27 cellular contexts compared by ENCODE assay signal in genomic region chr7:41053830-41054229, GRCh38.
DNase-seq lines count a peak whose midpoint lies in the region; ATAC-seq and TF ChIP-seq lines count a peak whose summit lies in the region.
"Had no signal": no experiment of that assay in that cellular context is flagged by ENCODE, and none has a peak within 500 bp of the region (broad histone marks: within the 10 kb centered on the region; RNA-seq: fewer than 3 reads in every experiment).

No MANE protein-coding gene starts in this region.

- H3K4me3 ChIP-seq in AG09309 (ENCODE audit: control insufficient read depth, low read depth, low read length): no peak overlapping the region
- no peak overlapping the region for H3K4me3 ChIP-seq in IMR-90 (ENCODE audit: insufficient read depth, low read depth, low read length)
- no peak overlapping the region for H3K4me3 ChIP-seq in choroid plexus epithelial cell (ENCODE audit: low read depth, low read length)
- H3K4me3 ChIP-seq: GM12878, Peyer's patch, tibial nerve had no signal

- no TSS peak for BruUV-seq in IMR-90 (replicated peaks; lab: Mats Ljungman, UMichigan)

- peak overlapping the region; percentile 93 for H2BK5ac ChIP-seq in IMR-90 (ENCODE audit: low read depth, low read length, poor library complexity, severe bottlenecking)

- POLR2A ChIA-PET in IMR-90 (lab: Charles Lee; ENCODE audit: unreplicated experiment): no interaction called here

- H4K20me1 ChIP-seq in IMR-90 (ENCODE audit: insufficient read depth, low read length): no peaks in the 10 kb centered on the region

- H3K56ac ChIP-seq in IMR-90 (ENCODE audit: extremely low read depth, insufficient read depth, low read length): peak overlapping the region; percentile 60; the same call in 1 of the 2 replicates

- TF ChIP-seq CTCF in AG09309 (IDR thresholded peaks at IDR 0.05; ENCODE audit: control insufficient read depth, insufficient read depth, low read depth, low read length, missing control alignments) (peak; percentile 29), IMR-90 (conservative IDR thresholded peaks at IDR 0.05; ENCODE audit: low read depth, low read length) (peak; percentile 41), choroid plexus epithelial cell (conservative IDR thresholded peaks at IDR 0.05; ENCODE audit: low read depth, low read length) (peak; percentile 32)

- dilution Hi-C loops in IMR-90 (cut with HindIII; ENCODE audit: low sequenced_read_pairs, unreplicated experiment): no loop called here

- intact Hi-C loops in IMR-90 (cut with micrococcal nuclease): loop anchor here (2.0 to 10.0 kb wide), 3 partner anchors 643 to 828 kb away; no protein-coding TSS in a partner anchor

- H3K36me3 ChIP-seq in IMR-90 (ENCODE audit: control insufficient read depth, insufficient read depth, low read length): no peaks in the 10 kb centered on the region
- H3K36me3 ChIP-seq: Peyer's patch, tibial nerve, WERI-Rb-1 had no signal

- H4K8ac ChIP-seq in IMR-90 (ENCODE audit: low read depth in 2 of 2, low read length in 2 of 2): peak overlapping the region in 1 of 2 experiments; percentile 89; a peak in 3 of 4 replicates

- WGBS in IMR-90 (ENCODE audit: extremely low coverage in 2 of 2, insufficient read length in 1 of 2), 2 experiments: no CpG with 5 or more reads among the region's 2 CpGs

- no peaks in the 10 kb centered on the region for H3K27me3 ChIP-seq in IMR-90 (ENCODE audit: control insufficient read depth, insufficient read depth, low read length)
- H3K27me3 ChIP-seq: Peyer's patch, tibial nerve had no signal

- H3K23ac ChIP-seq in IMR-90 (ENCODE audit: low read depth, low read length): peak overlapping the region; percentile 98; the same call in 1 of the 2 replicates

- H4K5ac ChIP-seq in IMR-90 (ENCODE audit: low read depth, low read length): no peak overlapping the region; the same call in 1 of the 2 replicates

- peaks cover 9% of the 10 kb centered on the region for H3K4me1 ChIP-seq in IMR-90 (ENCODE audit: control insufficient read depth, insufficient read depth, low read length)
- H3K4me1 ChIP-seq: Peyer's patch had no signal

- no peak overlapping the region; the same call in 1 of the 2 replicates for H3K4me2 ChIP-seq in IMR-90 (ENCODE audit: low read depth, low read length)

- peak overlapping the region; percentile 98 for H2BK120ac ChIP-seq in IMR-90 (ENCODE audit: low read depth, low read length)

- in situ Hi-C loops in IMR-90 (cut with MboI; ENCODE audit: low sequenced_read_pairs): no loop called here

- H3K14ac ChIP-seq in IMR-90 (replicated peaks; ENCODE audit: low read depth, low read length): no peak overlapping the region

- H2AK5ac ChIP-seq in IMR-90 (ENCODE audit: low read depth, low read length): peak overlapping the region; percentile 95

- H2BK20ac ChIP-seq in IMR-90 (ENCODE audit: low read depth, low read length): peak overlapping the region; percentile 98; the same call in 1 of the 2 replicates

- ATAC-seq in IMR-90 (ENCODE audit: low read depth) (peak; percentile 87), HG02678 (IDR thresholded peaks at IDR 0.05; ENCODE audit: unreplicated experiment) (no peak)
- ATAC-seq: GM12878; stimulated activated effector memory CD8-positive, alpha-beta T cell treated with anti-CD3 and anti-CD28 coated beads, Interleukin-12 subunit alpha, Interleukin-12 subunit beta, amount 100 ng/mL, for 72 hours had no signal

- TF ChIP-seq RAD21 in IMR-90 (IDR thresholded peaks at IDR 0.05; ENCODE audit: low read length): peak; percentile 53

- no peak for TF ChIP-seq POLR2A in IMR-90 (IDR thresholded peaks at IDR 0.05; ENCODE audit: low read depth, low read length)

- H3K9ac ChIP-seq in IMR-90 (ENCODE audit: low read depth, low read length): no peak overlapping the region

- no peak overlapping the region for H2AFZ ChIP-seq in IMR-90 (replicated peaks; ENCODE audit: low read length, poor library complexity)

- H3K18ac ChIP-seq in IMR-90 (ENCODE audit: low read depth, low read length): peak overlapping the region; percentile 90; the same call in 1 of the 2 replicates

- H3K79me1 ChIP-seq in IMR-90 (ENCODE audit: low read depth in 1 of 2, low read length in 2 of 2): peaks cover 0 to 18% of the 10 kb centered on the region in 2 experiments; a peak in 2 of 4 replicates

- H3K9me1 ChIP-seq in IMR-90 (ENCODE audit: insufficient read depth, low read length): peaks cover 18% of the 10 kb centered on the region

- no peak overlapping the region for H2AK9ac ChIP-seq in IMR-90 (replicated peaks; ENCODE audit: low read depth, low read length, poor library complexity)

- H2BK15ac ChIP-seq in IMR-90 (ENCODE audit: low read depth, low read length): peak overlapping the region; percentile 86; the same call in 2 of the 3 replicates

- H4K91ac ChIP-seq in IMR-90 (ENCODE audit: insufficient read depth, low read depth, low read length): peak overlapping the region; percentile 93

- peak overlapping the region; percentile 97 for H3K4ac ChIP-seq in IMR-90 (ENCODE audit: low read depth, low read length)

- no peaks in the 10 kb centered on the region for H3K9me3 ChIP-seq in IMR-90 (ENCODE audit: control insufficient read depth, insufficient read depth, low read length)
- H3K9me3 ChIP-seq: Peyer's patch, tibial nerve had no signal

- DNase-seq in AG09309 (ENCODE audit: low read depth): no peak
- peak; percentile 87 for DNase-seq in IMR-90
- DNase-seq in choroid plexus epithelial cell (ENCODE audit: low read depth): peak; percentile 46
- peak; percentile 62 for DNase-seq in iris pigment epithelial cell (ENCODE audit: low read depth)
- DNase-seq in UCSD-AML1 (lab: John Stamatoyannopoulos, UW; ENCODE audit: unreplicated experiment): no peak
- DNase-seq in NCI-H1436 treated with DMSO at 0.1 percent for 48 hours (lab: John Stamatoyannopoulos, UW): no peak
- no peak for DNase-seq in activated CD8-positive, alpha-beta memory T cell treated with anti-CD3 and anti-CD28 coated beads, Interleukin-2, amount 50 U/mL, for 4 hours
- DNase-seq: activated CD4-positive, alpha-beta T cell treated with anti-CD3 and anti-CD28 coated beads for 48 hours; activated CD8-positive, alpha-beta memory T cell treated with anti-CD3 and anti-CD28 coated beads for 24 hours; anterior cingulate cortex; CD4-positive, CD25-positive, alpha-beta regulatory T cell; cortex of kidney; effector memory CD4-positive, alpha-beta T cell; hypothalamus; Kasumi-1; mammary epithelial cell; MV-4-11; NCI-H146; NCI-H748 treated with DMSO at 0.1 percent for 48 hours; Peyer's patch; SHP77 treated with DMSO at 0.1 percent for 48 hours; SW 1271; WERI-Rb-1 had no signal

- no peak overlapping the region for H3K27ac ChIP-seq in IMR-90 (ENCODE audit: insufficient read depth, low read length)
- H3K27ac ChIP-seq: Peyer's patch, tibial nerve, WERI-Rb-1 had no signal

- CTCF ChIA-PET in IMR-90 (lab: Yijun Ruan, JAX): interaction anchor here (0.6 kb wide), 1 partner anchor 304 kb away, joined by 4 read pairs; no protein-coding TSS in a partner anchor

TF ChIP-seq in IMR-90, 13 proteins besides CTCF, POLR2A, EP300 and RAD21:
- TF ChIP-seq FOS (IDR thresholded peaks at IDR 0.05; ENCODE audit: low read depth, low read length) (no peak; the same call in 1 of the 2 replicates), CEBPB (IDR thresholded peaks at IDR 0.05; ENCODE audit: low read depth, low read length) (no peak), MAZ (IDR thresholded peaks at IDR 0.05; ENCODE audit: borderline replicate concordance, low read depth, low read length) (no peak), SMC3 (IDR thresholded peaks at IDR 0.05; ENCODE audit: low read depth, low read length) (peak; percentile 46), ELK1 (IDR thresholded peaks at IDR 0.05; ENCODE audit: borderline replicate concordance, low read depth, low read length) (no peak)

Comparison
In these comparisons a context has a peak if more than half of its experiments do, and no peak if none do; other contexts are left out.
1. DNase-seq: peak in IMR-90 (single experiment), choroid plexus epithelial cell (single experiment) and iris pigment epithelial cell (single experiment); none in AG09309 (single experiment), UCSD-AML1 (single experiment), NCI-H1436 treated with DMSO at 0.1 percent for 48 hours (single experiment) and activated CD8-positive, alpha-beta memory T cell treated with anti-CD3 and anti-CD28 coated beads, Interleukin-2, amount 50 U/mL, for 4 hours (single experiment).
2. Peak in every context shown above with its lines, with median percentiles within 50 percentile points of each other: CTCF ChIP-seq.